ENCODE assay signal across 1 cellular context in the genomic region with DNA sequence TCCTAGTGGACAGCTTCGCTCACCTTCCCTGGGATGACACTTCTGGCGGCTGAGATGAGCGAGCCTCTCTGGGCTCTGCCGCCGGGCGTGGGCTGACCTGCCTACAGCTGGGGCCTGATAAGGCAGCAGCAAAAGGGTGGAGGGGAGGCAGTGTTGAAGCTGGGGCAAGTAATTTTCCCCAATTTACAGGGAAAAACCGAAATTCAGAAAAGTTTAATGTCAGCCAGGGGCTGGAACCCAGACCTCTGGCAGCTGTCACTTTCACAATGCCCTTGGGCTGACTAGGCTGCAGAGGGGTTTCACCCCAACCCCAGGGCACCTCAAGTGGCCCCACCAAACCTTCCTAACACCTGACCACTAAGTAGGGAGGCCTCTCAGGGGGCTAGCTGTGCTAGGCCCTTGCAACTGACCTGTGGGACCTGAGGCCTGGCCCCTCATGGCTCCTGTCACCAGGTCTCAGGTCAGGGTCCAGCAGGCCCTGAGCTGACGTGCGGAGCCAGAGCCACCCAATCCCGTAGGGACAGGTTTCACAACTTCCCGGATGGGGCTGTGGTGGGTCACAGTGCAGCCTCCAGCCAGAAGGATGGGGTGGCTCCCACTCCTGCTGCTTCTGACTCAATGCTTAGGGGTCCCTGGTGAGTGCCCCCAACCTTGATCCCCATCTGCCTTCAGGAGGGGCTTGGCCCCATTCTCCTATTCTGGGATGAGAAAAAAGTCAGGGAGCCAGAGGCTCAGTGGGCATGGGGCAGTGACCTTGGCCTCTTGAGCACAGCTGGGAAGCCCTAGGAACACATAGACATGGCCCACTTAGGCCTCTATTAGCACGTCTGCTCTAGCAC.
TF ChIP-seq lines count a peak whose summit lies in the region.
"Not testable (repeated sequence)": the region's sequence is repeated elsewhere in the genome, so short reads cannot be mapped to it uniquely, and the experiment has no call there.

No MANE protein-coding gene starts in this region.

TF ChIP-seq in K562, 482 proteins besides CTCF, POLR2A, EP300 and RAD21 (continued from another document and continues in another):
- TF ChIP-seq TSHZ1 (CRISPR knock-in tag; IDR thresholded peaks at IDR 0.05) (peak; percentile 66), ERF (CRISPR knock-in tag; IDR thresholded peaks at IDR 0.05) (peak; percentile 95), ZNF146 (CRISPR knock-in tag; IDR thresholded peaks at IDR 0.05; ENCODE audit: unreplicated experiment) (peak; percentile 8), CBFA2T3 (IDR thresholded peaks at IDR 0.05) (peak; percentile 85), TFAP4 (CRISPR knock-in tag; IDR thresholded peaks at IDR 0.05; ENCODE audit: borderline replicate concordance) (peak; percentile 95), CAMTA2 (CRISPR knock-in tag; conservative IDR thresholded peaks at IDR 0.05) (0 out of 2 replicates have a peak, but pooled peaks have one; percentile 39), MTF1 (CRISPR knock-in tag; IDR thresholded peaks at IDR 0.05; ENCODE audit: borderline replicate concordance) (peak; percentile 67; the same call in 1 of the 2 replicates), ELF4 (CRISPR knock-in tag; IDR thresholded peaks at IDR 0.05) (peak; percentile 50; the same call in 1 of the 2 replicates), HSF4 (CRISPR knock-in tag; IDR thresholded peaks at IDR 0.05; ENCODE audit: borderline replicate concordance) (0 out of 2 replicates have a peak, but pooled peaks have one; percentile 26), HIVEP1 (CRISPR knock-in tag; IDR thresholded peaks at IDR 0.05) (0 out of 2 replicates have a peak, but pooled peaks have one; percentile 4), ZNF717 (CRISPR knock-in tag; IDR thresholded peaks at IDR 0.05) (peak; percentile 69; the same call in 1 of the 2 replicates), ZNF3 (CRISPR knock-in tag; IDR thresholded peaks at IDR 0.05) (peak; percentile 59; the same call in 1 of the 2 replicates), ZNF695 (CRISPR knock-in tag; IDR thresholded peaks at IDR 0.05) (peak; percentile 42; the same call in 1 of the 2 replicates), KDM4B (IDR thresholded peaks at IDR 0.05; ENCODE audit: borderline replicate concordance in 2 of 2, low read depth in 1 of 2) (0 out of 4 replicates have a peak, but pooled peaks of 1 of the 2 experiments have one; percentile 58), CREB3 (tag; conservative IDR thresholded peaks at IDR 0.05; ENCODE audit: low read depth) (peak; percentile 94), KLF16 (IDR thresholded peaks at IDR 0.05) (peak; percentile 70), EGR1 (conservative IDR thresholded peaks at IDR 0.05) (peak; percentile 87), ZNF133 (CRISPR knock-in tag; IDR thresholded peaks at IDR 0.05) (peak; percentile 67; the same call in 1 of the 2 replicates), MLX (CRISPR knock-in tag; conservative IDR thresholded peaks at IDR 0.05) (peak in 1 of 2 experiments; percentile 85; a peak in 1 of 4 replicates), ZNF583 (CRISPR knock-in tag; IDR thresholded peaks at IDR 0.05) (peak; percentile 79; the same call in 1 of the 2 replicates), ATF6 (CRISPR knock-in tag; IDR thresholded peaks at IDR 0.05) (peak; percentile 1; the same call in 1 of the 2 replicates), PHB (CRISPR knock-in tag; IDR thresholded peaks at IDR 0.05) (peak; percentile 96), ZNF586 (CRISPR knock-in tag; conservative IDR thresholded peaks at IDR 0.05) (0 out of 2 replicates have a peak, but pooled peaks have one; percentile 14), GATAD2A (IDR thresholded peaks at IDR 0.05) (0 out of 2 replicates have a peak, but pooled peaks have one; percentile 58), ZBED1 (IDR thresholded peaks at IDR 0.05) (0 out of 2 replicates have a peak, but pooled peaks have one; percentile 27), NR2C1 (tag; IDR thresholded peaks at IDR 0.05) (peak; percentile 65), SMARCE1 (IDR thresholded peaks at IDR 0.05) (peak; percentile 86), ATF1 (tag; IDR thresholded peaks at IDR 0.05) (peak; percentile 56), ZBTB9 (CRISPR knock-in tag; IDR thresholded peaks at IDR 0.05) (peak; percentile 96), IFI16 (CRISPR knock-in tag; IDR thresholded peaks at IDR 0.05) (peak; percentile 71; the same call in 1 of the 2 replicates), ZSCAN29 (IDR thresholded peaks at IDR 0.05) (peak; percentile 74; the same call in 1 of the 2 replicates), TAF7 (tag; IDR thresholded peaks at IDR 0.05) (peak; percentile 55; the same call in 1 of the 2 replicates), ZNF75A (CRISPR knock-in tag; IDR thresholded peaks at IDR 0.05) (peak; percentile 2; the same call in 1 of the 2 replicates)
- TF ChIP-seq, protein P1, sequence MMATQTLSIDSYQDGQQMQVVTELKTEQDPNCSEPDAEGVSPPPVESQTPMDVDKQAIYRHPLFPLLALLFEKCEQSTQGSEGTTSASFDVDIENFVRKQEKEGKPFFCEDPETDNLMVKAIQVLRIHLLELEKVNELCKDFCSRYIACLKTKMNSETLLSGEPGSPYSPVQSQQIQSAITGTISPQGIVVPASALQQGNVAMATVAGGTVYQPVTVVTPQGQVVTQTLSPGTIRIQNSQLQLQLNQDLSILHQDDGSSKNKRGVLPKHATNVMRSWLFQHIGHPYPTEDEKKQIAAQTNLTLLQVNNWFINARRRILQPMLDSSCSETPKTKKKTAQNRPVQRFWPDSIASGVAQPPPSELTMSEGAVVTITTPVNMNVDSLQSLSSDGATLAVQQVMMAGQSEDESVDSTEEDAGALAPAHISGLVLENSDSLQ (IDR thresholded peaks at IDR 0.05): 0 out of 2 replicates have a peak, but pooled peaks have one; percentile 15
- TF ChIP-seq, protein P2, sequence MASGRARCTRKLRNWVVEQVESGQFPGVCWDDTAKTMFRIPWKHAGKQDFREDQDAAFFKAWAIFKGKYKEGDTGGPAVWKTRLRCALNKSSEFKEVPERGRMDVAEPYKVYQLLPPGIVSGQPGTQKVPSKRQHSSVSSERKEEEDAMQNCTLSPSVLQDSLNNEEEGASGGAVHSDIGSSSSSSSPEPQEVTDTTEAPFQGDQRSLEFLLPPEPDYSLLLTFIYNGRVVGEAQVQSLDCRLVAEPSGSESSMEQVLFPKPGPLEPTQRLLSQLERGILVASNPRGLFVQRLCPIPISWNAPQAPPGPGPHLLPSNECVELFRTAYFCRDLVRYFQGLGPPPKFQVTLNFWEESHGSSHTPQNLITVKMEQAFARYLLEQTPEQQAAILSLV (tag; IDR thresholded peaks at IDR 0.05): 0 out of 2 replicates have a peak, but pooled peaks have one; percentile 29
- TF ChIP-seq, protein P3, sequence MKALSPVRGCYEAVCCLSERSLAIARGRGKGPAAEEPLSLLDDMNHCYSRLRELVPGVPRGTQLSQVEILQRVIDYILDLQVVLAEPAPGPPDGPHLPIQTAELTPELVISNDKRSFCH (CRISPR knock-in tag; IDR thresholded peaks at IDR 0.05): not testable (repeated sequence)
- TF ChIP-seq, protein P3 (tag; IDR thresholded peaks at IDR 0.05): peak; percentile 77; the same call in 1 of the 2 replicates
- TF ChIP-seq NR2C1 (IDR thresholded peaks at IDR 0.05); ATF1 (CRISPR knock-in tag; IDR thresholded peaks at IDR 0.05): not testable (repeated sequence)
- TF ChIP-seq, protein P4, sequence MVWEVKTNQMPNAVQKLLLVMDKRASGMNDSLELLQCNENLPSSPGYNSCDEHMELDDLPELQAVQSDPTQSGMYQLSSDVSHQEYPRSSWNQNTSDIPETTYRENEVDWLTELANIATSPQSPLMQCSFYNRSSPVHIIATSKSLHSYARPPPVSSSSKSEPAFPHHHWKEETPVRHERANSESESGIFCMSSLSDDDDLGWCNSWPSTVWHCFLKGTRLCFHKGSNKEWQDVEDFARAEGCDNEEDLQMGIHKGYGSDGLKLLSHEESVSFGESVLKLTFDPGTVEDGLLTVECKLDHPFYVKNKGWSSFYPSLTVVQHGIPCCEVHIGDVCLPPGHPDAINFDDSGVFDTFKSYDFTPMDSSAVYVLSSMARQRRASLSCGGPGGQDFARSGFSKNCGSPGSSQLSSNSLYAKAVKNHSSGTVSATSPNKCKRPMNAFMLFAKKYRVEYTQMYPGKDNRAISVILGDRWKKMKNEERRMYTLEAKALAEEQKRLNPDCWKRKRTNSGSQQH (CRISPR knock-in tag; IDR thresholded peaks at IDR 0.05): 0 out of 2 replicates have a peak, but pooled peaks have one; percentile 58
